2 cellular contexts compared by ENCODE assay signal in genomic region chr1:115331531-115332331, GRCh38.
TF ChIP-seq lines count a peak whose summit lies in the region.

No MANE protein-coding gene starts in this region.

TF ChIP-seq in SK-N-SH, 30 proteins besides CTCF, POLR2A, EP300 and RAD21 (continued from another document):
- TF ChIP-seq REST (IDR thresholded peaks at IDR 0.05; ENCODE audit: low read depth, low read length) (no peak), PBX3 (IDR thresholded peaks at IDR 0.05) (no peak), TAF1 (IDR thresholded peaks at IDR 0.05; ENCODE audit: borderline replicate concordance, low read depth, low read length) (no peak), FOXM1 (IDR thresholded peaks at IDR 0.05; ENCODE audit: low read depth) (no peak), RFX5 (IDR thresholded peaks at IDR 0.05; ENCODE audit: low read length) (no peak), TEAD4 (IDR thresholded peaks at IDR 0.05; ENCODE audit: borderline replicate concordance, insufficient read depth) (no peak), JUND (IDR thresholded peaks at IDR 0.05) (no peak), FOXJ3 (CRISPR knock-in tag; IDR thresholded peaks at IDR 0.05) (no peak), EZH2phosphoT487 (IDR thresholded peaks at IDR 0.05; ENCODE audit: borderline replicate concordance, low read depth) (no peak), GABPA (IDR thresholded peaks at IDR 0.05; ENCODE audit: low read depth) (no peak), YY1 (IDR thresholded peaks at IDR 0.05; ENCODE audit: low read depth) (no peak), MXI1 (IDR thresholded peaks at IDR 0.05; ENCODE audit: low read depth, low read length) (no peak), MAX (IDR thresholded peaks at IDR 0.05; ENCODE audit: low read depth) (no peak), GATA2 (CRISPR knock-in tag; IDR thresholded peaks at IDR 0.05) (no peak), ELF1 (IDR thresholded peaks at IDR 0.05) (no peak)

TF ChIP-seq in SK-N-SH treated with all-trans-retinoic acid at 6 μM for 48 hours, 23 proteins besides CTCF, POLR2A, EP300 and RAD21 (continued from another document):
- TF ChIP-seq CREB5 (CRISPR knock-in tag; IDR thresholded peaks at IDR 0.05; ENCODE audit: low read depth) = no peak
- TF ChIP-seq CSRNP3 (CRISPR knock-in tag; IDR thresholded peaks at IDR 0.05) = no peak
- TF ChIP-seq SNAI2 (CRISPR knock-in tag; IDR thresholded peaks at IDR 0.05) = no peak
